ENCODE assay signal across 8 cellular contexts in the genomic region with DNA sequence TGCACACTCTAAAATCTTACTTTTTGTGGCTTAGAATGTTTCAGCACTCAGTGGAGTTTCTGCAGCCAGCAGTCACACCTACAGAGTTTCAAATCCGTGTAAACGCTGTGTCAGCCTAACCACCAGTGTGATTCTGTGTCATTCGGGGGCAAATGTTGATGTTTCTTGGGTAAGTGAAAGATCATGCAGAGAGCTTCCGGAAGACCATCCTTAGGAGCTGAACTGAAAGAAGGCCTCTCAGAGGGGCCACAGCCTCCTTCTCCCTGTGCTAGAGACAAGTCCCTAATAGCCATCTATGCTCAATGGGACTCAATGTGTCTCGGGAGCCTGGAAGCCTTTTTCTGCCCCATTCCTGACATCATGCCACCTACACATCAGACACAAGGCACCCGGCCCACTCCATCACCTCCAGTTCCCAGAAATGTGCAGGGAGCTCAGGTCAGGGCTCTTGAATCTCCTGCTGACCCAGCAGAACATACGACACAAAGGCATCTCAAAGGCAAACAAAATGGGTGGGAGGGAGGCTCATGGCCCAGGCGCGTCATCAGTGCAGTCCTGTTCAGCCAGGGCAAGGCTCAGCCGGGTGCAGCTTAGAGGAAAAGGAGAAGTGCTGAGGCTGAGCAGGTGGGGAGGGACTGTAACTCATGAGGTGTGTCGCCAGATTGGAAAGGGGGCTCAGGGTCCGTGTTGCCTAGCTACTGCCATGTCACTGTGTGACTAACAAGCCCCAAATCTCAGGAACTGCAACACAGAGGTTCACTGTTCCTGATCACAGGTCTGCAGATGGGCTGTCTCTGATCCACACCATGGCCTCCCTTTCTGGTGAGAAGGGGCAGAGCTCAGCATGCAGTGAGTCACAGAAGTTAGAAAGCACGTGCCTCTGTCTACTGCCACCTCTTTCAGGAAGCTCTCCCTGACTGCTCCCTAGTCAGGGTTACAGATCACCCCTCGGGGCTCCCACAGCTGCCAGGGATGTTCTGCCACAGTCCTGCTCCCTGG.
DNase-seq lines count a peak whose midpoint lies in the region; ATAC-seq and TF ChIP-seq lines count a peak whose summit lies in the region.

No MANE protein-coding gene starts in this region.

- H3K27me3 Mint-ChIP-seq in naive thymus-derived CD8-positive, alpha-beta T cell, result peaks cover 0 to 4% (median 0%) of the 10 kb centered on the region in 5 donors

- H3K4me3 Mint-ChIP-seq in naive thymus-derived CD8-positive, alpha-beta T cell, result peak overlapping the region in 2 of 10 donors; percentile 50 to 70

- no peaks in the 10 kb centered on the region for H3K36me3 Mint-ChIP-seq in naive thymus-derived CD8-positive, alpha-beta T cell

- peaks cover 0 to 33% (median 8%) of the 10 kb centered on the region in 4 donors for H3K4me1 Mint-ChIP-seq in naive thymus-derived CD8-positive, alpha-beta T cell

- DNase-seq in GM10248 (ENCODE audit: extremely low spot score) (peak; percentile 86), NCI-H1694 (lab: John Stamatoyannopoulos, UW) (no peak), NCI-H1436 (lab: John Stamatoyannopoulos, UW) (no peak), mucosa of gallbladder (ENCODE audit: low spot score) (no peak)
- peak; percentile 9 to 24 for DNase-seq in activated CD8-positive, alpha-beta memory T cell treated with anti-CD3 and anti-CD28 coated beads for 4 hours (ENCODE audit: low read depth in 2 of 2)
- peak in 2 of 10 donors; percentile 32 to 33 for DNase-seq in naive thymus-derived CD8-positive, alpha-beta T cell

- peak overlapping the region in 6 of 10 donors; percentile 22 to 90 (median 64) for H3K27ac Mint-ChIP-seq in naive thymus-derived CD8-positive, alpha-beta T cell

- ATAC-seq in GM21360 (IDR thresholded peaks at IDR 0.05; ENCODE audit: unreplicated experiment), result peak; percentile 69
- peak; percentile 71 for ATAC-seq in HG03521 (IDR thresholded peaks at IDR 0.05; ENCODE audit: unreplicated experiment)
- ATAC-seq in naive thymus-derived CD8-positive, alpha-beta T cell, result peak in 1 of 2 donors; percentile 77

- CTCF ChIA-PET in GM10248 (lab: Yijun Ruan, JAX), result interaction anchor here (0.7 to 1.7 kb wide), 6 partner anchors 8 to 472 kb away, joined by 3 to 5 read pairs (median 3); no protein-coding TSS in a partner anchor

- peaks cover 0 to 6% (median 0%) of the 10 kb centered on the region in 9 donors for H3K9me3 Mint-ChIP-seq in naive thymus-derived CD8-positive, alpha-beta T cell

- POLR2A ChIA-PET in GM10248 (lab: Yijun Ruan, JAX), result no interaction called here
- POLR2A ChIA-PET in naive thymus-derived CD8-positive, alpha-beta T cell (lab: Charles Lee), result no interaction called here

- TF ChIP-seq CTCF in GM10248 (IDR thresholded peaks at IDR 0.05; ENCODE audit: control extremely low read depth, extremely low read depth, low read depth, missing control alignments), result no peak

Comparison
In these comparisons a context has a peak if more than half of its experiments do, and no peak if none do; other contexts are left out.
1. DNase-seq: peak in GM10248 (single experiment) and activated CD8-positive, alpha-beta memory T cell treated with anti-CD3 and anti-CD28 coated beads for 4 hours (2 of 2); none in NCI-H1694 (single experiment), NCI-H1436 (single experiment) and mucosa of gallbladder (single experiment).